1 cellular context compared by ENCODE assay signal in the genomic region with DNA sequence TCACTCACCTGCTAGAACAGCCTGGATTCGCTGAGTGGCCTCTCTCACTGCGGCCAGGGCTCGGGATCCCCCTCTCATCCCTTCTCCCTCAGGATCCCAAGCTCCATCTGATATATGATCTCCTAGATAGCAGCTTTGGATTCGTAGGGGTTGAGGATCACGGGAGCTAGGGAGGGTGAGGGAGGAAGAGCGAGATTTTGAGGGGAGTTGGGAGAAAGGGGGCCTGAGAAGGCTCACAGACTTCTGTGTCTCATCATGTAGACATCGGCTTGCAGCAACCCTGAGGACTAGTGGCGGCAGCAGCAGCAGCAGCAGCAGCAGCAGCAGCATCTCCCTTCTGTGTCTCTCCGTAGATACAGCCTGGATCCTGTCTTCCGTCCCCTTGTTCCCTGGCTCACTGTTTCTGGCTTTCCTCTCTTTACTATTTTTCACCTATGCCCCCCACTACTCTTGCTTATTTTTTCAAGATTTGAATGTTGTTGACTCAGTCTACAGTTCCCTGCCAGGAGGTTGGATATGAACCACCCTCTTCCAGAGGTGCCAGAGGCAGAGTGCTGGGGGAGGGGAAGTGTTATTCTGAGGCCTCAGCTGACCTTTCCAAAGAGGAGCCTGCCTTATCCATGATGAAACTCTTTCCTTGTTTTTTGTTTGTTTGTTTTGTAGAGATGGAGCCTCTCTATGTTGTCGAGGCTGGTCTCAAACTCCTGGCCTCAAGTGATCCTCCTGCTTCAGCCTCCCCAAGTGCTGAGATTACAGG.
TF ChIP-seq lines count a peak whose summit lies in the region.

A gene with protein sequence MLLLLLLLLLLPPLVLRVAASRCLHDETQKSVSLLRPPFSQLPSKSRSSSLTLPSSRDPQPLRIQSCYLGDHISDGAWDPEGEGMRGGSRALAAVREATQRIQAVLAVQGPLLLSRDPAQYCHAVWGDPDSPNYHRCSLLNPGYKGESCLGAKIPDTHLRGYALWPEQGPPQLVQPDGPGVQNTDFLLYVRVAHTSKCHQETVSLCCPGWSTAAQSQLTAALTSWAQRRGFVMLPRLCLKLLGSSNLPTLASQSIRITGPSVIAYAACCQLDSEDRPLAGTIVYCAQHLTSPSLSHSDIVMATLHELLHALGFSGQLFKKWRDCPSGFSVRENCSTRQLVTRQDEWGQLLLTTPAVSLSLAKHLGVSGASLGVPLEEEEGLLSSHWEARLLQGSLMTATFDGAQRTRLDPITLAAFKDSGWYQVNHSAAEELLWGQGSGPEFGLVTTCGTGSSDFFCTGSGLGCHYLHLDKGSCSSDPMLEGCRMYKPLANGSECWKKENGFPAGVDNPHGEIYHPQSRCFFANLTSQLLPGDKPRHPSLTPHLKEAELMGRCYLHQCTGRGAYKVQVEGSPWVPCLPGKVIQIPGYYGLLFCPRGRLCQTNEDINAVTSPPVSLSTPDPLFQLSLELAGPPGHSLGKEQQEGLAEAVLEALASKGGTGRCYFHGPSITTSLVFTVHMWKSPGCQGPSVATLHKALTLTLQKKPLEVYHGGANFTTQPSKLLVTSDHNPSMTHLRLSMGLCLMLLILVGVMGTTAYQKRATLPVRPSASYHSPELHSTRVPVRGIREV (minus strand): TSS at position 399 of the 757 bp plus-strand sequence. CDS start 69 bp downstream, at position 330.

TF ChIP-seq in H1, 55 proteins besides CTCF, POLR2A, EP300 and RAD21:
- no peak for TF ChIP-seq SIRT6 (IDR thresholded peaks at IDR 0.05; ENCODE audit: low read length)
- no peak for TF ChIP-seq BCL11A (IDR thresholded peaks at IDR 0.05; ENCODE audit: low read depth in 2 of 2, low read length in 2 of 2)
- no peak for TF ChIP-seq SRF (IDR thresholded peaks at IDR 0.05; ENCODE audit: low read depth, low read length)
- no peak for TF ChIP-seq TEAD4 (IDR thresholded peaks at IDR 0.05; ENCODE audit: low read depth, low read length)
- TF ChIP-seq TAF7 (optimal IDR thresholded peaks at IDR 0.05; ENCODE audit: borderline replicate concordance, low read depth, low read length): no peak
- TF ChIP-seq SP4 (IDR thresholded peaks at IDR 0.05; ENCODE audit: low read length): no peak
- TF ChIP-seq TAF1 (IDR thresholded peaks at IDR 0.05; ENCODE audit: low read depth, low read length): no peak
- TF ChIP-seq, protein P1, sequence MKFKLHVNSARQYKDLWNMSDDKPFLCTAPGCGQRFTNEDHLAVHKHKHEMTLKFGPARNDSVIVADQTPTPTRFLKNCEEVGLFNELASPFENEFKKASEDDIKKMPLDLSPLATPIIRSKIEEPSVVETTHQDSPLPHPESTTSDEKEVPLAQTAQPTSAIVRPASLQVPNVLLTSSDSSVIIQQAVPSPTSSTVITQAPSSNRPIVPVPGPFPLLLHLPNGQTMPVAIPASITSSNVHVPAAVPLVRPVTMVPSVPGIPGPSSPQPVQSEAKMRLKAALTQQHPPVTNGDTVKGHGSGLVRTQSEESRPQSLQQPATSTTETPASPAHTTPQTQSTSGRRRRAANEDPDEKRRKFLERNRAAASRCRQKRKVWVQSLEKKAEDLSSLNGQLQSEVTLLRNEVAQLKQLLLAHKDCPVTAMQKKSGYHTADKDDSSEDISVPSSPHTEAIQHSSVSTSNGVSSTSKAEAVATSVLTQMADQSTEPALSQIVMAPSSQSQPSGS (IDR thresholded peaks at IDR 0.05; ENCODE audit: low read length): no peak
- TF ChIP-seq KDM5A (IDR thresholded peaks at IDR 0.05; ENCODE audit: low read length): no peak
- no peak for TF ChIP-seq MAFK (IDR thresholded peaks at IDR 0.05; ENCODE audit: low read depth, low read length)
- no peak for TF ChIP-seq HDAC2 (IDR thresholded peaks at IDR 0.05; ENCODE audit: borderline replicate concordance in 1 of 2, low read depth in 2 of 2, low read length in 2 of 2)
- TF ChIP-seq PHF8 (conservative IDR thresholded peaks at IDR 0.05; ENCODE audit: low read depth, low read length): no peak
- no peak for TF ChIP-seq NRF1 (IDR thresholded peaks at IDR 0.05; ENCODE audit: low read depth, low read length)
- no peak for TF ChIP-seq E2F6 (IDR thresholded peaks at IDR 0.05)
- TF ChIP-seq POLR2AphosphoS5 (IDR thresholded peaks at IDR 0.05; ENCODE audit: low read depth, low read length): no peak
- no peak for TF ChIP-seq RBBP5 (IDR thresholded peaks at IDR 0.05; ENCODE audit: borderline replicate concordance, low read depth, low read length)
- TF ChIP-seq KDM4A (IDR thresholded peaks at IDR 0.05; ENCODE audit: low read depth, low read length, severe bottlenecking): no peak
